Comparison of ENCODE assay signal across 21 cellular contexts in genomic region chr22:35322893-35323292, GRCh38. TPM values are rescaled to one million over a fixed set of nuclear protein-coding genes. Genes with fewer than 3 reads are reported as not detected.
DNase-seq lines count a peak whose midpoint lies in the region; ATAC-seq, FAIRE-seq and TF ChIP-seq lines count a peak whose summit lies in the region.
"Had no signal": no experiment of that assay in that cellular context is flagged by ENCODE, and none has a peak within 500 bp of the region (broad histone marks: within the 10 kb centered on the region; RNA-seq: fewer than 3 reads in every experiment).

No MANE protein-coding gene starts in this region.

- no peak overlapping the region for H3K9ac ChIP-seq in neuronal stem cell (ENCODE audit: low read depth, low read length, poor library complexity)

- no peak overlapping the region for H2AFZ ChIP-seq in neuronal stem cell (ENCODE audit: low read length)

- peaks cover 29% of the 10 kb centered on the region for H3K36me3 Mint-ChIP-seq in endothelial cell (ENCODE audit: low read depth, unreplicated experiment)

- H3K14ac ChIP-seq in neuronal stem cell (ENCODE audit: low read length) = peak overlapping the region; percentile 58

- TF ChIP-seq CTCF in endothelial cell (IDR thresholded peaks at IDR 0.05; ENCODE audit: unreplicated experiment) (no peak), pancreas (IDR thresholded peaks at IDR 0.05) (no peak)

- peaks cover 1% of the 10 kb centered on the region for H3K79me1 ChIP-seq in neuronal stem cell (ENCODE audit: low read depth, low read length)

- no peak overlapping the region for H2AK5ac ChIP-seq in neuronal stem cell (ENCODE audit: low read depth, low read length)

- intact Hi-C loops in Right ventricle myocardium superior (cut with DNase I) (no loop called here), left ventricle myocardium superior (cut with micrococcal nuclease) (no loop called here), pancreas (cut with DNase I) (no loop called here)

- H3K9me3 Mint-ChIP-seq in endothelial cell (ENCODE audit: unreplicated experiment) = no peaks in the 10 kb centered on the region
- H3K9me3 Mint-ChIP-seq: CD4-positive, CD25-positive, alpha-beta regulatory T cell; CD8-positive, alpha-beta memory T cell had no signal

- H3K36me3 ChIP-seq in neuronal stem cell (replicated peaks in 1 of 2; ENCODE audit: control insufficient read depth in 2 of 2, insufficient read depth in 2 of 2, low read length in 2 of 2) (peaks cover 31 to 42% of the 10 kb centered on the region in 2 donors), pancreas (peaks cover 3 to 57% (median 16%) of the 10 kb centered on the region in 3 donors)

- H3K4me1 ChIP-seq in neuronal stem cell (ENCODE audit: control insufficient read depth in 2 of 2, insufficient read depth in 1 of 2, low read depth in 1 of 2, low read length in 2 of 2) = no peaks in the 10 kb centered on the region
- H3K4me1 ChIP-seq in pancreas = no peaks in the 10 kb centered on the region
- H3K4me1 ChIP-seq: BE2C had no signal

- no peak for ATAC-seq in Right ventricle myocardium superior (ENCODE audit: poor library complexity)
- ATAC-seq in left ventricle myocardium superior = no peak
- no peak for ATAC-seq in HG03097 (IDR thresholded peaks at IDR 0.05; ENCODE audit: low FRiP score, unreplicated experiment)
- no peak for ATAC-seq in pancreas
- ATAC-seq: GM12878 had no signal

- no peak overlapping the region for H4K91ac ChIP-seq in neuronal stem cell (ENCODE audit: low read depth, low read length, poor library complexity)

- no peak overlapping the region for H2BK12ac ChIP-seq in neuronal stem cell (ENCODE audit: low read length)

- peaks cover 7% of the 10 kb centered on the region for H3K27me3 Mint-ChIP-seq in endothelial cell (ENCODE audit: unreplicated experiment)
- H3K27me3 Mint-ChIP-seq: CD4-positive, CD25-positive, alpha-beta regulatory T cell; CD8-positive, alpha-beta memory T cell had no signal

- H3K9me3 ChIP-seq in neuronal stem cell (replicated peaks in 1 of 2; ENCODE audit: control insufficient read depth in 2 of 2, insufficient read depth in 1 of 2, low read depth in 1 of 2, low read length in 2 of 2) (no peaks in the 10 kb centered on the region), pancreas (no peaks in the 10 kb centered on the region)
- H3K9me3 ChIP-seq: BE2C had no signal

- no CpG with 5 or more reads among the region's 15 CpGs for WGBS in neuronal stem cell (ENCODE audit: extremely low coverage in 2 of 2, insufficient read length in 2 of 2, insufficient replicate concordance in 1 of 2), 2 donors
- WGBS in pancreas, 2 donors = 87% methylated on average over 15 of the region's 15 CpGs

- no peak overlapping the region for H3K4me2 ChIP-seq in neuronal stem cell (ENCODE audit: insufficient read depth, low read length, poor library complexity, severe bottlenecking)

- H3K4ac ChIP-seq in neuronal stem cell (ENCODE audit: low read length) = no peak overlapping the region

- H3K4me3 ChIP-seq in neuronal stem cell (ENCODE audit: low read length in 2 of 2) (peak overlapping the region in 1 of 2 donors; percentile 30), pancreas (no peak overlapping the region)
- H3K4me3 ChIP-seq: GM12878 had no signal

- DNase-seq in Right ventricle myocardium superior (peak; percentile 31), left ventricle myocardium superior (no peak), endothelial cell (ENCODE audit: low spot score) (no peak), neuronal stem cell (ENCODE audit: low spot score) (no peak), urothelium cell line (ENCODE audit: low spot score) (no peak), pancreas (no peak)
- DNase-seq: ACHN; BE2C; C1 segment of cervical spinal cord; CD4-positive, CD25-positive, alpha-beta regulatory T cell; CD8-positive, alpha-beta memory T cell; COR-L47; DMS 273 treated with DMSO at 0.1 percent for 48 hours; DMS53; DND-41; EL; GOT3; H7 had no signal

- no peak overlapping the region for H2BK15ac ChIP-seq in neuronal stem cell (ENCODE audit: low read length)

- H3K27ac ChIP-seq in neuronal stem cell (replicated peaks; ENCODE audit: low read length) (no peak overlapping the region), pancreas (no peak overlapping the region)

- no peaks in the 10 kb centered on the region for H3K4me1 Mint-ChIP-seq in endothelial cell (ENCODE audit: unreplicated experiment)

- H3K27me3 ChIP-seq in neuronal stem cell (ENCODE audit: control insufficient read depth in 3 of 3, insufficient read depth in 3 of 3, low read depth in 1 of 3, low read length in 3 of 3) (no peaks in the 10 kb centered on the region), pancreas (no peaks in the 10 kb centered on the region)
- H3K27me3 ChIP-seq: BE2C had no signal

- peak overlapping the region; percentile 11 for H3K4me3 Mint-ChIP-seq in endothelial cell (ENCODE audit: unreplicated experiment)
- H3K4me3 Mint-ChIP-seq: CD4-positive, CD25-positive, alpha-beta regulatory T cell; CD8-positive, alpha-beta memory T cell had no signal

- no peak overlapping the region for H2BK5ac ChIP-seq in neuronal stem cell (ENCODE audit: low read length)

- H3K23ac ChIP-seq in neuronal stem cell (ENCODE audit: low read depth, low read length, poor library complexity) = peak overlapping the region; percentile 40

- FAIRE-seq in urothelium cell line (lab: Jason Lieb, UNC) (peak; percentile 93), pancreas (lab: Jason Lieb, UNC) (no peak)
- FAIRE-seq: A204.1, GM12878 had no signal

- no peak overlapping the region for H3K27ac Mint-ChIP-seq in endothelial cell (ENCODE audit: unreplicated experiment)
- H3K27ac Mint-ChIP-seq: CD4-positive, CD25-positive, alpha-beta regulatory T cell had no signal

- H2BK120ac ChIP-seq in neuronal stem cell (ENCODE audit: low read depth, low read length) = no peak overlapping the region

- H3K18ac ChIP-seq in neuronal stem cell (ENCODE audit: low read length) = no peak overlapping the region

- no peak overlapping the region for H4K8ac ChIP-seq in neuronal stem cell (ENCODE audit: low read depth, low read length)

RNA-seq across cellular contexts. Expression of gene TOM1, which starts 23.2 kb away (rescaled TPM):
- total RNA-seq in Right ventricle myocardium superior = 68.6 TPM
- 78.6 TPM for total RNA-seq in left ventricle myocardium superior
- total RNA-seq in endothelial cell (ENCODE audit: unreplicated experiment) = 32.0 TPM
- polyA plus RNA-seq in neuronal stem cell (2013, experiment 1 of 2) = 16.6 TPM
- 17.0 TPM for polyA plus RNA-seq in neuronal stem cell (2013, experiment 2 of 2)
- total RNA-seq in pancreas = 10 to 100 TPM; 18.4 to 30.2 (median 20.2) TPM
- 10 to 100 TPM; 28.3 to 33.7 TPM for polyA plus RNA-seq in pancreas

RNA-seq across cellular contexts. Expression of gene HMOX1, which starts 58.0 kb away (rescaled TPM):
- total RNA-seq in Right ventricle myocardium superior = 4.8 TPM
- total RNA-seq in left ventricle myocardium superior = 3.8 TPM
- 17.5 TPM for total RNA-seq in endothelial cell (ENCODE audit: unreplicated experiment)
- polyA plus RNA-seq in neuronal stem cell (2013, experiment 1 of 2) = 5.1 TPM
- polyA plus RNA-seq in neuronal stem cell (2013, experiment 2 of 2) = 5.5 TPM
- 10 to 100 TPM in 2 of 6 donors, 1 to 10 TPM in 4; 1.8 to 15.9 (median 2.9) TPM for total RNA-seq in pancreas
- polyA plus RNA-seq in pancreas = 1 to 10 TPM; 5.2 to 7.1 TPM
- total RNA-seq: CD4-positive, CD25-positive, alpha-beta regulatory T cell had no signal
